In the genomic region with DNA sequence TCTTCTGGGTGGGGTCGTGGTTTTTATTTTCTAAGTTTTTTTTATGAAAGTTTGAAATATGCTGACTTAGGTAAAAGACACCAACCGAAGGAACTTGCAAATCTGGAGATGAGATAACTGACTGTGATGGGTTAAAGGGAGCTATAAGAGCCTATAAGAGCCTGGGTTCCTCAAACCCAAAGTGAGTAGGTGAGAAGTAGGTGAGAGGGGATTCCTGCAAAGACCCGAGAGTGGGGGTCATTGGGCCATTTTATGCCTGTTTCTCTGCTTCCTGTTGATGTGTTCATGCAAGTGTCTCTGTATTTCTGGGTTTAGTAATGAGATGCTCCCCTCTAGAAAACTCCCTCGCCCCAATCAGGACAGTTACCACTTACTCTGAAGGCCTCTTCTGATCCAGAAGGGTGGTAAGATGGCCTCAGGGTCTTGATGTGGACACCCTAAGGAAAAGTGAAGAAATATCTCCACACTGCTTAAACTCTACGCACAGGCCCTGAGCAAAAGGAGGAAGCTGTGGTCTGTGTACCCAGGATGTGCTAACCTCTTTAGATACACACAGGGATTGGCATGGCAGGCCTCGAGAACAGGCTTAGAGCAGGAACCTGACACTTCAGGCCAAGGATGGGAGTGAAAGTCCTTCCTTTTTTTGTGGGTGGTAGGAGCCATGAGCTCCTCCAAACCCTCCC, we compare ENCODE assay signal across 8 cellular contexts. TPM values are rescaled to one million over a fixed set of nuclear protein-coding genes. Genes with fewer than 3 reads are reported as not detected.
DNase-seq lines count a peak whose midpoint lies in the region; ATAC-seq, FAIRE-seq and TF ChIP-seq lines count a peak whose summit lies in the region.

No MANE protein-coding gene starts in this region.

- peak; percentile 27 for ATAC-seq in HG02973 (IDR thresholded peaks at IDR 0.05; ENCODE audit: unreplicated experiment)

- peak overlapping the region; percentile 96 for H3K4me3 ChIP-seq in fibroblast of pulmonary artery (replicated peaks; ENCODE audit: low read depth, low read length)

- H3K27me3 Mint-ChIP-seq in T-helper 2 cell treated with Interferon-gamma antibody and Interleukin-4, amounts not matched to agents 5 μg/mL and 100 μg/mL, for 36 hours (ENCODE audit: low read depth): peaks cover 25% of the 10 kb centered on the region

- DNase-seq in GM18507 (ENCODE audit: extremely low spot score, insufficient read length, low read depth): no peak
- no peak for DNase-seq in T-helper 2 cell treated with Interferon-gamma antibody and Interleukin-4, amounts not matched to agents 5 μg/mL and 100 μg/mL, for 36 hours (ENCODE audit: low spot score)
- DNase-seq in fibroblast of pulmonary artery (ENCODE audit: low read depth): peak; percentile 72
- DNase-seq in pons (ENCODE audit: low spot score): peak; percentile 83
- no peak for DNase-seq in H4 (ENCODE audit: low spot score)
- DNase-seq in activated CD4-positive, alpha-beta T cell treated with anti-CD3 and anti-CD28 coated beads for 4 hours: no peak
- no peak for DNase-seq in HEK293T (ENCODE audit: extremely low spot score)

- no peaks in the 10 kb centered on the region for H3K9me3 Mint-ChIP-seq in T-helper 2 cell treated with Interferon-gamma antibody and Interleukin-4, amounts not matched to agents 5 μg/mL and 100 μg/mL, for 36 hours

- CTCF ChIA-PET in HEK293T (lab: Yijun Ruan, JAX): no interaction called here

- peak overlapping the region; percentile 92 for H3K27ac Mint-ChIP-seq in T-helper 2 cell treated with Interferon-gamma antibody and Interleukin-4, amounts not matched to agents 5 μg/mL and 100 μg/mL, for 36 hours

- POLR2A ChIA-PET in HEK293T (lab: Yijun Ruan, JAX): no interaction called here

- H3K4me1 Mint-ChIP-seq in T-helper 2 cell treated with Interferon-gamma antibody and Interleukin-4, amounts not matched to agents 5 μg/mL and 100 μg/mL, for 36 hours (ENCODE audit: low read depth): peaks cover 52% of the 10 kb centered on the region

- peaks cover 36% of the 10 kb centered on the region for H3K36me3 Mint-ChIP-seq in T-helper 2 cell treated with Interferon-gamma antibody and Interleukin-4, amounts not matched to agents 5 μg/mL and 100 μg/mL, for 36 hours (ENCODE audit: low read depth)

- H3K4me3 Mint-ChIP-seq in T-helper 2 cell treated with Interferon-gamma antibody and Interleukin-4, amounts not matched to agents 5 μg/mL and 100 μg/mL, for 36 hours: peak overlapping the region; percentile 93

- FAIRE-seq in GM18507 (lab: Jason Lieb, UNC): peak; percentile 89

- TF ChIP-seq CTCF in fibroblast of pulmonary artery (IDR thresholded peaks at IDR 0.05; ENCODE audit: low read length, missing control alignments): no peak

TF ChIP-seq in HEK293T, 16 proteins besides CTCF, POLR2A, EP300 and RAD21:
- no peak for TF ChIP-seq FOXK2 (IDR thresholded peaks at IDR 0.05)
TF ChIP-seq in HEK293T: peak in this region for 0.

RNA-seq across cellular contexts. Expression of gene FLI1, which starts 1.8 kb away (rescaled TPM):
- total RNA-seq in H4 (2014; rRNA removed; shearing (Covaris generic)): 4.6 and 4.9 TPM in 2 replicates

Comparison
In these comparisons a context has a peak if more than half of its experiments do, and no peak if none do; other contexts are left out.
1. DNase-seq: peak in fibroblast of pulmonary artery (single experiment) and pons (single experiment); none in GM18507 (single experiment), T-helper 2 cell treated with Interferon-gamma antibody and Interleukin-4, amounts not matched to agents 5 μg/mL and 100 μg/mL, for 36 hours (single experiment), H4 (single experiment), activated CD4-positive, alpha-beta T cell treated with anti-CD3 and anti-CD28 coated beads for 4 hours (0 of 2) and HEK293T (single experiment).